ENCODE assay signal across 7 cellular contexts in genomic region chr2:205210494-205210893, GRCh38.
"Had no signal": no experiment of that assay in that cellular context is flagged by ENCODE, and none has a peak within 500 bp of the region (broad histone marks: within the 10 kb centered on the region; RNA-seq: fewer than 3 reads in every experiment).

No MANE protein-coding gene starts in this region.

- H3K27ac ChIP-seq: HL-60, KMS-11 had no signal

- H3K9me3 Mint-ChIP-seq: IgD-negative memory B cell had no signal

- DNase-seq: KBM-7, KG1 had no signal

- H3K27ac Mint-ChIP-seq: IgD-negative memory B cell had no signal

- ATAC-seq: K562 had no signal

- H3K4me3 Mint-ChIP-seq: IgD-negative memory B cell had no signal

- H3K4me2 ChIP-seq: KMS-11 had no signal

- H3K4me1 Mint-ChIP-seq: IgD-negative memory B cell had no signal

- FAIRE-seq: HTR-8/SVneo, K562 had no signal

- H3K9ac ChIP-seq: KMS-11 had no signal

- H3K4me3 ChIP-seq: K562 had no signal

- H3K36me3 Mint-ChIP-seq: IgD-negative memory B cell had no signal
